8 cellular contexts compared by ENCODE assay signal in the genomic region with DNA sequence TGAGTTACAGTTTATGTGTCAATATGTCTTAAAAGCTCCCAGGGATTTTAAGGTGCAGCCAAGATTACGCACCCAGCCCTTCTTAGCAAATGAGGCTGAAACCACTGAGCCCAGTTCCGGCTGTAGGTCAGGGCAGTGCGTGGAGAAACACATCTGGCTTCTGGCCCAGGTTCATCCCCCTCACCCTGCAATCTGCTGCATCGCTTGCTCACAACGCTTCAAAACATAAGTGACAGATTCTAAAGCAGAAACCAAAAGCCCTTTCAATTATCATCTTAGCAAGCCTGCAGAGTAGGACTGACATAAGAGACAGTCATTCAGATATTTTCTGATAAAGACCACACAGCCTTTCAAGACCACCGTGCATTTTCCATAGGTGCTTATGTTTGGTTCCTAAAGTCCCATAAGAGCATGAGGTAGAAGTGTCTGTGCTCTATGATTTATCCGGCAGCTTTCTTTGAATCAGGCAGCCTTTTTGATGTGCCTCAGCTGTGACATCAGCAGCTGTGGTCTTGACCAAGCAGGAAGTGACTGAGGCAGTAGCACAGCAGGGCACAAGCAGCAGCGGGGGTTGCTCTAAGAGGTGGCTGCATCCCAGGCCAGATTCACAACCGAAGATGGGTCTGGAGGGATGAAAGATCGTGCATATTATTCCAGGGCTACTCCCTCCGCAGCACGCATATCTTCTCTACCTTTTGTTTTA.
DNase-seq lines count a peak whose midpoint lies in the region; ATAC-seq, FAIRE-seq and TF ChIP-seq lines count a peak whose summit lies in the region.

No MANE protein-coding gene starts in this region.

- H3K4me1 ChIP-seq in endothelial cell of umbilical vein (ENCODE audit: control insufficient read depth, extremely low read depth, insufficient read depth, low read length) (no peaks in the 10 kb centered on the region), ascending aorta (no peaks in the 10 kb centered on the region)

- H3K4me3 ChIP-seq in GM12875 (ENCODE audit: low read depth, low read length), result peak overlapping the region; percentile 23
- no peak overlapping the region for H3K4me3 ChIP-seq in endothelial cell of umbilical vein (replicated peaks in 1 of 3; ENCODE audit: insufficient read depth in 1 of 3, low read depth in 1 of 3, low read length in 3 of 3)
- no peak overlapping the region for H3K4me3 ChIP-seq in ascending aorta

- H3K79me2 ChIP-seq in endothelial cell of umbilical vein (ENCODE audit: control insufficient read depth, insufficient read depth, low read length), result no peaks in the 10 kb centered on the region

- no peak for TF ChIP-seq POLR2A in endothelial cell of umbilical vein (IDR thresholded peaks at IDR 0.05; ENCODE audit: low read depth, low read length)

- CTCF ChIA-PET in endothelial cell of umbilical vein (lab: Charles Lee), result interaction anchor here (0.8 kb wide), 1 partner anchor 14 kb away, joined by 5 read pairs; no protein-coding TSS in a partner anchor

- H2AFZ ChIP-seq in endothelial cell of umbilical vein (ENCODE audit: low read depth, low read length), result no peak overlapping the region

- POLR2A ChIA-PET in endothelial cell of umbilical vein (lab: Charles Lee), result no interaction called here

- peak overlapping the region; percentile 90 to 95 (median 93) for H3K27ac Mint-ChIP-seq in IgD-negative memory B cell

- peak; percentile 57 for ATAC-seq in GM21526 (IDR thresholded peaks at IDR 0.05; ENCODE audit: low FRiP score, unreplicated experiment)

- H3K9me3 ChIP-seq in endothelial cell of umbilical vein (replicated peaks; ENCODE audit: control insufficient read depth, insufficient read depth, low read length) (no peaks in the 10 kb centered on the region), ascending aorta (no peaks in the 10 kb centered on the region)

- peaks cover 4 to 18% of the 10 kb centered on the region in 2 experiments for H3K27me3 ChIP-seq in endothelial cell of umbilical vein (ENCODE audit: control insufficient read depth in 2 of 2, insufficient read depth in 2 of 2, low read length in 2 of 2)
- H3K27me3 ChIP-seq in ascending aorta, result no peaks in the 10 kb centered on the region

- no peaks in the 10 kb centered on the region for H4K20me1 ChIP-seq in endothelial cell of umbilical vein (replicated peaks; ENCODE audit: control insufficient read depth, extremely low read depth, insufficient read depth, low read length)

- H3K4me2 ChIP-seq in endothelial cell of umbilical vein (ENCODE audit: insufficient read depth, low read length), result no peak overlapping the region

- H3K36me3 Mint-ChIP-seq in IgD-negative memory B cell, result no peaks in the 10 kb centered on the region

- H3K27me3 Mint-ChIP-seq in IgD-negative memory B cell, result no peaks in the 10 kb centered on the region

- no peak overlapping the region for H3K9ac ChIP-seq in endothelial cell of umbilical vein (replicated peaks; ENCODE audit: extremely low read depth, insufficient read depth, low read length)

- peaks cover 48 to 59% (median 50%) of the 10 kb centered on the region in 3 donors for H3K4me1 Mint-ChIP-seq in IgD-negative memory B cell

- BruUV-seq in endothelial cell of umbilical vein (replicated peaks; lab: Mats Ljungman, UMichigan), result no TSS peak

- FAIRE-seq in endothelial cell of umbilical vein (lab: Jason Lieb, UNC), result peak; percentile 94

- no peaks in the 10 kb centered on the region for H3K9me3 Mint-ChIP-seq in IgD-negative memory B cell

- intact Hi-C loops in endothelial cell of umbilical vein (cut with micrococcal nuclease), result no loop called here
- intact Hi-C loops in ascending aorta (cut with DNase I), result no loop called here

- H3K36me3 ChIP-seq in endothelial cell of umbilical vein (ENCODE audit: control insufficient read depth in 2 of 2, extremely low read depth in 1 of 2, insufficient read depth in 2 of 2, low read length in 2 of 2) (no peaks in the 10 kb centered on the region), ascending aorta (no peaks in the 10 kb centered on the region)

- TF ChIP-seq CTCF in GM12875 (IDR thresholded peaks at IDR 0.05; ENCODE audit: borderline replicate concordance, insufficient read depth, low read depth, low read length) (no peak), endothelial cell of umbilical vein (IDR thresholded peaks at IDR 0.05; ENCODE audit: extremely low read depth in 1 of 2, insufficient read depth in 1 of 2, low read depth in 1 of 2, low read length in 2 of 2) (no peak), ascending aorta (IDR thresholded peaks at IDR 0.05) (no peak)

- peak; percentile 91 for DNase-seq in activated CD4-positive, alpha-beta T cell treated with anti-CD3 and anti-CD28 coated beads for 48 hours
- no peak for DNase-seq in endothelial cell of umbilical vein (ENCODE audit: low read depth, low spot score)
- peak; percentile 75 to 86 for DNase-seq in stimulated activated CD4-positive, alpha-beta T cell treated with anti-CD3 and anti-CD28 coated beads, Interleukin-15, amount 100 ng/mL, for 48 hours (ENCODE audit: low read depth in 2 of 2)
- no peak for DNase-seq in ascending aorta (ENCODE audit: low spot score in 2 of 2)
- DNase-seq in caudate nucleus (lab: John Stamatoyannopoulos, UW), result no peak

- dilution Hi-C loops in endothelial cell of umbilical vein (cut with MboI; ENCODE audit: extremely low pct_ligation_motif_present, low sequenced_read_pairs), result no loop called here

- H3K4me3 Mint-ChIP-seq in IgD-negative memory B cell, result peak overlapping the region; percentile 76 to 93 (median 78)

- H3K27ac ChIP-seq in endothelial cell of umbilical vein (ENCODE audit: insufficient read depth, low read depth, low read length) (no peak overlapping the region), ascending aorta (no peak overlapping the region), caudate nucleus (ENCODE audit: low read depth, low read length) (no peak overlapping the region)

- H3K9me1 ChIP-seq in endothelial cell of umbilical vein (replicated peaks; ENCODE audit: control insufficient read depth, extremely low read depth, insufficient read depth, low read length), result no peaks in the 10 kb centered on the region

TF ChIP-seq in endothelial cell of umbilical vein, 7 proteins besides CTCF, POLR2A, EP300 and RAD21:
- TF ChIP-seq MYC (IDR thresholded peaks at IDR 0.05; ENCODE audit: low read depth, low read length), result no peak
- TF ChIP-seq, protein P1, sequence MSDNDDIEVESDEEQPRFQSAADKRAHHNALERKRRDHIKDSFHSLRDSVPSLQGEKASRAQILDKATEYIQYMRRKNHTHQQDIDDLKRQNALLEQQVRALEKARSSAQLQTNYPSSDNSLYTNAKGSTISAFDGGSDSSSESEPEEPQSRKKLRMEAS (IDR thresholded peaks at IDR 0.05; ENCODE audit: insufficient read depth, insufficient read length), result no peak
- no peak for TF ChIP-seq GATA2 (IDR thresholded peaks at IDR 0.05; ENCODE audit: insufficient read depth, insufficient read length, low read depth, low read length)
TF ChIP-seq in endothelial cell of umbilical vein: peak in this region for 0.

Comparison
In these comparisons a context has a peak if more than half of its experiments do, and no peak if none do; other contexts are left out.
1. DNase-seq: peak in activated CD4-positive, alpha-beta T cell treated with anti-CD3 and anti-CD28 coated beads for 48 hours (single experiment) and stimulated activated CD4-positive, alpha-beta T cell treated with anti-CD3 and anti-CD28 coated beads, Interleukin-15, amount 100 ng/mL, for 48 hours (2 of 2); none in endothelial cell of umbilical vein (single experiment), ascending aorta (0 of 2) and caudate nucleus (0 of 61).